8 cellular contexts compared by ENCODE assay signal in the genomic region with DNA sequence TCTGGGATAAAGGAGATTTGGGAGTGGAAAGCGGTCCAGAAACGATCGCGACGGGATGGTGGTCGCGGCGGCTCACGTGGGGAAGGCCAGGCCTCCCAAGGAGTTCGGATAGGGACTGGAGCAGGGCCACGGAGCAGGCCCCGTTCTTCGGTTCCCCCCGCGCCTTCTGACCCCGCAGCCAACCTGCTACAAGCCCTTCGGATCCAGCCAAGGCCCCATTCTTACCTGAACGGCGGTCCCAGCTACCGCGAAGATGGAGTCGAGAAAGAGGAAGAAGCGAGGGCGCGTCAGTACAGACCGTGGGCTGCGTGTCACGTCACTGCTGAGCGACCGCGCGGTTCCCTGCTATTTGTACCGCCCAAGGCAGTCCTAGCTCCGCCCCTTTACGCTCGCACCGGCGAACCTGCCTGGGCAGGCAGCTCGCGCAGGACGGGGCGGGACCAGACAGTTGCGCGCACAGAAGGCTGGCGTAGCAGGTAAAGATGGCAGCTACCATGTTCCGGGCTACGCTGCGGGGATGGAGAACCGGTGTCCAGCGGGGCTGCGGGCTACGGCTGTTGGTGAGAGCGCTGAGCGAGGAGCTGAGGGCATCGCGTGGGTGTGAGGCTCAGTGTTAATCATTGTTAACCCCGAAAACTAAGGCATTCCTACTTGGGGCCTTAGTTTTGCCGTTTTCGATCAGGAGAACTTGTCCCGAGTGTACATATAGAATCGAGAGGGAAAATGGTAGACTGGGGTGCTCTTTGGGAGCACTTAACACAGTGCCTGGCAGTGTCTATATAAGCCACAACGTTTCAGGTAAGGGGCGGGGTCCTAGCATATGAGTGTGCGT. TPM values are rescaled to one million over a fixed set of nuclear protein-coding genes. Genes with fewer than 3 reads are reported as not detected.
A peak's percentile ranks its signal among the peaks of the same experiment; 100 is the strongest.
DNase-seq lines count a peak whose midpoint lies in the region; ATAC-seq and TF ChIP-seq lines count a peak whose summit lies in the region.

A gene (minus strand): TSS at position 270 of the 832 bp plus-strand sequence. CDS start 321 bp downstream, outside the sequence.
A gene (plus strand): TSS at position 457 of the 832 bp plus-strand sequence. CDS start 26 bp downstream, at position 483.

- H3K4me3 Mint-ChIP-seq in type B pancreatic cell = peak within 1 kb of the TSS; percentile 100

- TF ChIP-seq CTCF in GM12865 (IDR thresholded peaks at IDR 0.05; ENCODE audit: insufficient read depth, low read depth, low read length, missing control alignments) (no peak), cardiac muscle cell (IDR thresholded peaks at IDR 0.05; ENCODE audit: low read depth, low read length) (no peak), type B pancreatic cell (conservative IDR thresholded peaks at IDR 0.05) (no peak)

- no peaks in the 10 kb centered on the region for H3K9me3 Mint-ChIP-seq in type B pancreatic cell

- H3K36me3 Mint-ChIP-seq in type B pancreatic cell = peaks cover 21% of the 10 kb centered on the region

- peak; percentile 65 for ATAC-seq in HG02763 (IDR thresholded peaks at IDR 0.05; ENCODE audit: unreplicated experiment)

- peaks cover 60% of the 10 kb centered on the region for H3K36me3 ChIP-seq in adipocyte (ENCODE audit: control insufficient read depth, insufficient read depth, low read length, severe bottlenecking)
- peaks cover 22% of the 10 kb centered on the region for H3K36me3 ChIP-seq in cardiac muscle cell

- DNase-seq in GM12865 (ENCODE audit: low read depth) (peak; percentile 99), NCI-H1436 (lab: John Stamatoyannopoulos, UW) (peak; percentile 98), T follicular helper cell (ENCODE audit: low read depth) (peak; percentile 99), adipocyte (ENCODE audit: low read depth) (peak; percentile 99), cardiac muscle cell (ENCODE audit: low read depth in 1 of 2, low spot score in 1 of 2) (peak; percentile 98 to 99), pons (ENCODE audit: low spot score) (peak; percentile 91), type B pancreatic cell (ENCODE audit: extremely low spot score, unreplicated experiment) (peak; percentile 98)

- H3K4me3 ChIP-seq in GM12865 (ENCODE audit: low read depth, low read length) = peak within 1 kb of the TSS; percentile 97
- peak within 1 kb of the TSS; percentile 95 for H3K4me3 ChIP-seq in adipocyte (ENCODE audit: low read length)
- peak within 1 kb of the TSS; percentile 76 for H3K4me3 ChIP-seq in cardiac muscle cell

- no peaks in the 10 kb centered on the region for H3K27me3 ChIP-seq in adipocyte (replicated peaks; ENCODE audit: control insufficient read depth, insufficient read depth, low read length)
- no peaks in the 10 kb centered on the region for H3K27me3 ChIP-seq in cardiac muscle cell

- H3K27ac Mint-ChIP-seq in type B pancreatic cell = peak within 1 kb of the TSS; percentile 99

- peaks cover 16% of the 10 kb centered on the region for H3K4me1 Mint-ChIP-seq in type B pancreatic cell (ENCODE audit: unreplicated experiment)

- peak within 1 kb of the TSS; percentile 96 for H3K9ac ChIP-seq in adipocyte (ENCODE audit: low read length)

- H3K4me1 ChIP-seq in adipocyte (ENCODE audit: control insufficient read depth, insufficient read depth, low read length) (peaks cover 14% of the 10 kb centered on the region), cardiac muscle cell (ENCODE audit: low read depth) (peaks cover 4% of the 10 kb centered on the region)

- no peaks in the 10 kb centered on the region for H3K27me3 Mint-ChIP-seq in type B pancreatic cell

- H3K27ac ChIP-seq in cardiac muscle cell = peak within 1 kb of the TSS; percentile 74

- H3K9me3 ChIP-seq in adipocyte (ENCODE audit: control insufficient read depth, low read length) (no peaks in the 10 kb centered on the region), cardiac muscle cell (ENCODE audit: low read depth) (no peaks in the 10 kb centered on the region)

RNA-seq across cellular contexts. Expression of the first gene that starts in this region (rescaled TPM):
- total RNA-seq in cardiac muscle cell = 882 and 1,183 TPM in 2 replicates
- 398 and 546 TPM in 2 replicates for polyA plus RNA-seq in cardiac muscle cell
- total RNA-seq in type B pancreatic cell (ENCODE audit: low replicate concordance) = 758 and 795 TPM in 2 replicates

RNA-seq across cellular contexts. Expression of the second gene that starts in this region (rescaled TPM):
- total RNA-seq in cardiac muscle cell (99.3 and 122 TPM in 2 replicates), type B pancreatic cell (ENCODE audit: low replicate concordance) (49.1 and 54.8 TPM in 2 replicates)
- polyA plus RNA-seq in cardiac muscle cell = 78.2 and 90.4 TPM in 2 replicates

Comparison
In these comparisons a context has a peak if more than half of its experiments do, and no peak if none do; other contexts are left out.
1. Peak in every context shown above with its lines: DNase-seq, ATAC-seq, H3K4me3 ChIP-seq and H3K27ac ChIP-seq.